24 cellular contexts compared by ENCODE assay signal in genomic region chr11:119193626-119194025, GRCh38. TPM values are rescaled to one million over a fixed set of nuclear protein-coding genes. Genes with fewer than 3 reads are reported as not detected.
"Had no signal": no experiment of that assay in that cellular context is flagged by ENCODE, and none has a peak within 500 bp of the region (broad histone marks: within the 10 kb centered on the region; RNA-seq: fewer than 3 reads in every experiment).

No MANE protein-coding gene starts in this region.

- H3K27ac Mint-ChIP-seq: activated CD4-positive, alpha-beta T cell treated with anti-CD3 and anti-CD28 coated beads for 36 hours; activated CD8-positive, alpha-beta T cell treated with anti-CD3 and anti-CD28 coated beads for 36 hours; activated naive CD8-positive, alpha-beta T cell; activated T-cell treated with anti-CD3 and anti-CD28 coated beads, Interleukin-2, amount 50 U/mL, for 24 hours; activated T-helper 1 cell treated with anti-CD3 and anti-CD28 coated beads, Interleukin-12 subunit alpha, Interleukin-12 subunit beta, Interleukin-2, Interleukin-4 antibody, amounts not matched to agents 30 ng/mL and 10 ng/mL and 1 ng/mL, durations not matched to agents 14 hours and 24 hours and 36 hours; T-cell had no signal

- H3K27me3 Mint-ChIP-seq: activated CD4-positive, alpha-beta T cell treated with anti-CD3 and anti-CD28 coated beads for 36 hours; activated CD8-positive, alpha-beta T cell treated with anti-CD3 and anti-CD28 coated beads for 36 hours; activated naive CD8-positive, alpha-beta T cell; activated T-cell treated with anti-CD3 and anti-CD28 coated beads, Interleukin-2, amount 50 U/mL, for 24 hours had no signal

- ATAC-seq: activated CD4-positive, alpha-beta T cell treated with anti-CD3 and anti-CD28 coated beads for 36 hours; activated CD8-positive, alpha-beta T cell treated with anti-CD3 and anti-CD28 coated beads for 36 hours; PC-3; T-cell had no signal

- FAIRE-seq: RCC 7860 had no signal

- H3K4me3 ChIP-seq: cardiac muscle cell had no signal

- DNase-seq: activated CD4-positive, alpha-beta T cell treated with anti-CD3 and anti-CD28 coated beads for 36 hours; activated CD4-positive, CD25-positive, alpha-beta regulatory T cell; activated CD8-positive, alpha-beta T cell treated with anti-CD3 and anti-CD28 coated beads for 36 hours; activated effector memory CD4-positive, alpha-beta T cell treated with Interleukin-2 at 50 U/mL for 16 hours; activated naive CD4-positive, alpha-beta T cell treated with Interleukin-2 at 50 U/mL for 16 hours; activated T-cell treated with anti-CD3 and anti-CD28 coated beads, Interleukin-2, amount 50 U/mL, for 24 hours; amygdala; brain microvascular endothelial cell; Kasumi-1; KBM-7; NCI-H1105 treated with DMSO at 0.1 percent for 48 hours; NCI-H1436 treated with DMSO at 0.1 percent for 48 hours; NCI-H187; NCI-H2081; NCI-H510A treated with DMSO at 0.1 percent for 48 hours; NCI-H69; PC-3; SIG-M5; T-cell had no signal

- H3K4me3 Mint-ChIP-seq: activated CD4-positive, alpha-beta T cell treated with anti-CD3 and anti-CD28 coated beads for 36 hours; activated CD8-positive, alpha-beta T cell treated with anti-CD3 and anti-CD28 coated beads for 36 hours; activated naive CD8-positive, alpha-beta T cell; activated T-cell treated with anti-CD3 and anti-CD28 coated beads, Interleukin-2, amount 50 U/mL, for 24 hours; activated T-helper 1 cell treated with anti-CD3 and anti-CD28 coated beads, Interleukin-12 subunit alpha, Interleukin-12 subunit beta, Interleukin-2, Interleukin-4 antibody, amounts not matched to agents 30 ng/mL and 10 ng/mL and 1 ng/mL, durations not matched to agents 14 hours and 24 hours and 36 hours; T-cell had no signal

- H3K27me3 ChIP-seq: brain microvascular endothelial cell, cardiac muscle cell had no signal

- H3K36me3 Mint-ChIP-seq: activated naive CD8-positive, alpha-beta T cell; T-cell had no signal

- H3K27ac ChIP-seq: brain microvascular endothelial cell, cardiac muscle cell, VCaP had no signal

- H3K36me3 ChIP-seq: brain microvascular endothelial cell, cardiac muscle cell had no signal

RNA-seq across cellular contexts. Expression of gene NHERF4, which starts 8.4 kb away (rescaled TPM):
- total RNA-seq: activated T-helper 1 cell treated with anti-CD3 and anti-CD28 coated beads, Interleukin-12 subunit alpha, Interleukin-12 subunit beta, Interleukin-2, Interleukin-4 antibody, amounts not matched to agents 30 ng/mL and 10 ng/mL and 1 ng/mL, durations not matched to agents 14 hours and 24 hours and 36 hours had no signal

RNA-seq across cellular contexts. Expression of gene ABCG4, which starts 44.8 kb away (rescaled TPM):
- total RNA-seq: activated CD4-positive, alpha-beta T cell treated with anti-CD3 and anti-CD28 coated beads for 36 hours; activated CD8-positive, alpha-beta T cell treated with anti-CD3 and anti-CD28 coated beads for 36 hours; activated T-helper 1 cell treated with anti-CD3 and anti-CD28 coated beads, Interleukin-12 subunit alpha, Interleukin-12 subunit beta, Interleukin-2, Interleukin-4 antibody, amounts not matched to agents 30 ng/mL and 10 ng/mL and 1 ng/mL, durations not matched to agents 14 hours and 24 hours and 36 hours had no signal
